In genomic region chr14:54299393-54300363, GRCh38 we compare ENCODE assay signal across 17 cellular contexts.
A peak's percentile ranks its signal among the peaks of the same experiment; 100 is the strongest.
DNase-seq lines count a peak whose midpoint lies in the region; ATAC-seq and TF ChIP-seq lines count a peak whose summit lies in the region.
"Had no signal": no experiment of that assay in that cellular context is flagged by ENCODE, and none has a peak within 500 bp of the region (broad histone marks: within the 10 kb centered on the region; RNA-seq: fewer than 3 reads in every experiment).

No MANE protein-coding gene starts in this region.

- no peak overlapping the region for H2AFZ ChIP-seq in smooth muscle cell (ENCODE audit: low read depth)

- no peak for TF ChIP-seq CTCF in left ventricle myocardium inferior (IDR thresholded peaks at IDR 0.05; ENCODE audit: borderline replicate concordance)
- no peak for TF ChIP-seq CTCF in smooth muscle cell (IDR thresholded peaks at IDR 0.05; ENCODE audit: borderline replicate concordance, insufficient read depth, poor library complexity, severe bottlenecking)

- DNase-seq in HT1080 (ENCODE audit: low read depth) (peak; percentile 41), astrocyte of the hippocampus (ENCODE audit: low read depth, low spot score) (peak; percentile 73), left ventricle myocardium inferior (peak; percentile 29), smooth muscle cell (lab: John Stamatoyannopoulos, UW; ENCODE audit: unreplicated experiment) (no peak), KBM-7 (no peak), OCI-M2 (lab: John Stamatoyannopoulos, UW; ENCODE audit: unreplicated experiment) (no peak)
- DNase-seq: activated CD4-positive, alpha-beta memory T cell treated with anti-CD3 and anti-CD28 coated beads, Interleukin-2, amount 10 ng/mL, durations not matched to agents 7 days and 5 days; C1 segment of cervical spinal cord; EL; glutamatergic neuron; MV-4-11; NCI-H2081; nucleus accumbens; PC-9; stimulated activated CD4-positive, alpha-beta T cell treated with anti-CD3 and anti-CD28 coated beads, Interleukin-4, amount 100 ng/mL, for 4 hours had no signal

- H3K36me3 ChIP-seq in left ventricle myocardium inferior, result no peaks in the 10 kb centered on the region
- H3K36me3 ChIP-seq in smooth muscle cell (ENCODE audit: low read depth), result no peaks in the 10 kb centered on the region
- H3K36me3 ChIP-seq: suprapubic skin had no signal

- no peaks in the 10 kb centered on the region for H3K4me1 ChIP-seq in left ventricle myocardium inferior
- H3K4me1 ChIP-seq in smooth muscle cell (ENCODE audit: low read depth), result no peaks in the 10 kb centered on the region
- H3K4me1 ChIP-seq: suprapubic skin had no signal

- intact Hi-C loops in left ventricle myocardium inferior (cut with micrococcal nuclease), result no loop called here

- ATAC-seq in HG03045 (IDR thresholded peaks at IDR 0.05; ENCODE audit: unreplicated experiment), result no peak

- no peak overlapping the region for H3K9ac ChIP-seq in smooth muscle cell (ENCODE audit: low read depth)

- no peaks in the 10 kb centered on the region for H3K79me2 ChIP-seq in smooth muscle cell (ENCODE audit: low read depth)

- peaks cover 5% of the 10 kb centered on the region for H3K27me3 ChIP-seq in left ventricle myocardium inferior (ENCODE audit: low read depth)
- H3K27me3 ChIP-seq in smooth muscle cell (ENCODE audit: low read depth), result no peaks in the 10 kb centered on the region

- 68% methylated on average over 17 of the region's 17 CpGs for WGBS in smooth muscle cell (ENCODE audit: low lambda C conversion rate)

- H3K4me3 ChIP-seq in left ventricle myocardium inferior, result no peak overlapping the region
- no peak overlapping the region for H3K4me3 ChIP-seq in smooth muscle cell
- H3K4me3 ChIP-seq: PC-9, suprapubic skin had no signal

- H3K4me2 ChIP-seq in smooth muscle cell, result peak overlapping the region; percentile 24
- H3K4me2 ChIP-seq: PC-9 had no signal

- peak overlapping the region; percentile 62 for H3K27ac ChIP-seq in left ventricle myocardium inferior (replicated peaks)
- H3K27ac ChIP-seq in smooth muscle cell (ENCODE audit: low read depth), result no peak overlapping the region
- H3K27ac ChIP-seq: PC-9, suprapubic skin had no signal

- H3F3A ChIP-seq in smooth muscle cell (ENCODE audit: low read depth), result no peaks in the 10 kb centered on the region

- in situ Hi-C loops in KBM-7 (cut with MboI; ENCODE audit: low pct_unique_long_range_greater_than_20kb, low sequenced_read_pairs), result no loop called here

- no peaks in the 10 kb centered on the region for H4K20me1 ChIP-seq in smooth muscle cell (ENCODE audit: low read depth)

- H3K9me3 ChIP-seq in left ventricle myocardium inferior (replicated peaks), result peaks cover 4% of the 10 kb centered on the region
- H3K9me3 ChIP-seq in smooth muscle cell (replicated peaks; ENCODE audit: low read depth), result no peaks in the 10 kb centered on the region
- H3K9me3 ChIP-seq: suprapubic skin had no signal

Comparison
In these comparisons a context has a peak if more than half of its experiments do, and no peak if none do; other contexts are left out.
1. DNase-seq: peak in HT1080 (single experiment), astrocyte of the hippocampus (single experiment) and left ventricle myocardium inferior (single experiment); none in smooth muscle cell (single experiment), KBM-7 (single experiment) and OCI-M2 (single experiment).